20 cellular contexts compared by ENCODE assay signal in genomic region chr19:17195106-17195505, GRCh38. TPM values are rescaled to one million over a fixed set of nuclear protein-coding genes. Genes with fewer than 3 reads are reported as not detected.
A peak's percentile ranks its signal among the peaks of the same experiment; 100 is the strongest.
DNase-seq lines count a peak whose midpoint lies in the region; ATAC-seq and TF ChIP-seq lines count a peak whose summit lies in the region.
"Had no signal": no experiment of that assay in that cellular context is flagged by ENCODE, and none has a peak within 500 bp of the region (broad histone marks: within the 10 kb centered on the region; RNA-seq: fewer than 3 reads in every experiment).

No MANE protein-coding gene starts in this region.

- CTCF ChIA-PET in activated CD4-positive, alpha-beta T cell treated with anti-CD3 and anti-CD28 coated beads, Interleukin-2, amount 10 ng/mL, durations not matched to agents 7 days and 5 days (lab: Charles Lee), result no interaction called here
- CTCF ChIA-PET in activated CD4-positive, alpha-beta T cell treated with anti-CD3 and anti-CD28 coated beads for 36 hours (lab: Charles Lee), result interaction anchor here (0.6 kb wide), 1 partner anchor 65 kb away, joined by 3 read pairs; no protein-coding TSS in a partner anchor
- CTCF ChIA-PET in activated CD4-positive, alpha-beta memory T cell treated with anti-CD3 and anti-CD28 coated beads for 36 hours (lab: Charles Lee), result no interaction called here

- no peak overlapping the region for H4K91ac ChIP-seq in neuronal stem cell (ENCODE audit: low read depth, low read length, poor library complexity)

- peak overlapping the region; percentile 8 for H3K14ac ChIP-seq in neuronal stem cell (ENCODE audit: low read length)

- no peak overlapping the region for H3K4ac ChIP-seq in neuronal stem cell (ENCODE audit: low read length)

- peak overlapping the region; percentile 57 for H3K27ac Mint-ChIP-seq in activated CD4-positive, alpha-beta T cell treated with anti-CD3 and anti-CD28 coated beads, Interleukin-2, amount 10 ng/mL, durations not matched to agents 7 days and 5 days
- H3K27ac Mint-ChIP-seq in activated CD4-positive, alpha-beta T cell treated with anti-CD3 and anti-CD28 coated beads for 36 hours, result no peak overlapping the region
- peak overlapping the region; percentile 56 for H3K27ac Mint-ChIP-seq in stimulated activated effector memory CD8-positive, alpha-beta T cell treated with anti-CD3 and anti-CD28 coated beads, Interleukin-12 subunit alpha, Interleukin-12 subunit beta, amount 100 ng/mL, for 72 hours
- H3K27ac Mint-ChIP-seq in activated CD4-positive, alpha-beta memory T cell treated with anti-CD3 and anti-CD28 coated beads for 36 hours, result no peak overlapping the region
- no peak overlapping the region for H3K27ac Mint-ChIP-seq in activated T-cell treated with anti-CD3 and anti-CD28 coated beads, Interleukin-2, amount 50 U/mL, for 24 hours
- H3K27ac Mint-ChIP-seq: B cell; CD4-positive, CD25-positive, alpha-beta regulatory T cell; CD8-positive, alpha-beta T cell; GM23338; H9 had no signal

- H4K8ac ChIP-seq in neuronal stem cell (ENCODE audit: low read depth, low read length), result no peak overlapping the region

- H3K27me3 Mint-ChIP-seq in activated CD4-positive, alpha-beta T cell treated with anti-CD3 and anti-CD28 coated beads, Interleukin-2, amount 10 ng/mL, durations not matched to agents 7 days and 5 days, result no peaks in the 10 kb centered on the region
- H3K27me3 Mint-ChIP-seq in activated CD4-positive, alpha-beta T cell treated with anti-CD3 and anti-CD28 coated beads for 36 hours, result no peaks in the 10 kb centered on the region
- no peaks in the 10 kb centered on the region for H3K27me3 Mint-ChIP-seq in activated CD4-positive, alpha-beta memory T cell treated with anti-CD3 and anti-CD28 coated beads for 36 hours
- no peaks in the 10 kb centered on the region for H3K27me3 Mint-ChIP-seq in activated T-cell treated with anti-CD3 and anti-CD28 coated beads, Interleukin-2, amount 50 U/mL, for 24 hours
- H3K27me3 Mint-ChIP-seq: B cell; CD4-positive, CD25-positive, alpha-beta regulatory T cell had no signal

- no peak overlapping the region for H2BK120ac ChIP-seq in neuronal stem cell (ENCODE audit: low read depth, low read length)

- no peak overlapping the region for H2AFZ ChIP-seq in neuronal stem cell (ENCODE audit: low read length)
- H2AFZ ChIP-seq: GM23338 had no signal

- H3K4me1 Mint-ChIP-seq in activated CD4-positive, alpha-beta T cell treated with anti-CD3 and anti-CD28 coated beads, Interleukin-2, amount 10 ng/mL, durations not matched to agents 7 days and 5 days, result peaks cover 2% of the 10 kb centered on the region
- no peaks in the 10 kb centered on the region for H3K4me1 Mint-ChIP-seq in activated CD4-positive, alpha-beta T cell treated with anti-CD3 and anti-CD28 coated beads for 36 hours
- no peaks in the 10 kb centered on the region for H3K4me1 Mint-ChIP-seq in stimulated activated effector memory CD8-positive, alpha-beta T cell treated with anti-CD3 and anti-CD28 coated beads, Interleukin-12 subunit alpha, Interleukin-12 subunit beta, amount 100 ng/mL, for 72 hours
- H3K4me1 Mint-ChIP-seq in activated CD4-positive, alpha-beta memory T cell treated with anti-CD3 and anti-CD28 coated beads for 36 hours (ENCODE audit: low read depth), result no peaks in the 10 kb centered on the region
- H3K4me1 Mint-ChIP-seq in activated T-cell treated with anti-CD3 and anti-CD28 coated beads, Interleukin-2, amount 50 U/mL, for 24 hours (ENCODE audit: low read depth), result no peaks in the 10 kb centered on the region
- H3K4me1 Mint-ChIP-seq: GM23338, H9 had no signal

- H3K4me2 ChIP-seq in neuronal stem cell (ENCODE audit: insufficient read depth, low read length, poor library complexity, severe bottlenecking), result no peak overlapping the region
- H3K4me2 ChIP-seq: BLaER1, GM23338 had no signal

- no peaks in the 10 kb centered on the region for H3K4me1 ChIP-seq in neuronal stem cell (ENCODE audit: control insufficient read depth in 2 of 2, insufficient read depth in 1 of 2, low read depth in 1 of 2, low read length in 2 of 2)
- H3K4me1 ChIP-seq: Caco-2 had no signal

- H3K27ac ChIP-seq in coronary artery (no peak overlapping the region), neuronal stem cell (replicated peaks; ENCODE audit: low read length) (no peak overlapping the region)
- H3K27ac ChIP-seq: 22Rv1, BLaER1, C4-2B had no signal

- peaks cover 40 to 91% of the 10 kb centered on the region in 2 donors for H3K36me3 ChIP-seq in neuronal stem cell (replicated peaks in 1 of 2; ENCODE audit: control insufficient read depth in 2 of 2, insufficient read depth in 2 of 2, low read length in 2 of 2)

- no peak overlapping the region for H2BK15ac ChIP-seq in neuronal stem cell (ENCODE audit: low read length)

- DNase-seq in activated CD4-positive, alpha-beta T cell treated with anti-CD3 and anti-CD28 coated beads, Interleukin-2, amount 10 ng/mL, durations not matched to agents 7 days and 5 days, result no peak
- no peak for DNase-seq in activated CD4-positive, alpha-beta T cell treated with anti-CD3 and anti-CD28 coated beads for 36 hours
- DNase-seq in coronary artery (ENCODE audit: low spot score), result peak; percentile 64
- no peak for DNase-seq in neuronal stem cell (ENCODE audit: low spot score)
- DNase-seq in stimulated activated effector memory CD8-positive, alpha-beta T cell treated with anti-CD3 and anti-CD28 coated beads, Interleukin-12 subunit alpha, Interleukin-12 subunit beta, amount 100 ng/mL, for 72 hours (ENCODE audit: low spot score in 2 of 2), result no peak
- DNase-seq in activated CD4-positive, alpha-beta memory T cell treated with anti-CD3 and anti-CD28 coated beads for 36 hours, result no peak
- no peak for DNase-seq in activated T-cell treated with anti-CD3 and anti-CD28 coated beads, Interleukin-2, amount 50 U/mL, for 24 hours
- DNase-seq: Caco-2; CD4-positive, CD25-positive, alpha-beta regulatory T cell; CD8-positive, alpha-beta T cell; DMS153; DND-41; H9 had no signal

- H3K4me3 Mint-ChIP-seq in activated CD4-positive, alpha-beta T cell treated with anti-CD3 and anti-CD28 coated beads, Interleukin-2, amount 10 ng/mL, durations not matched to agents 7 days and 5 days, result no peak overlapping the region
- H3K4me3 Mint-ChIP-seq in activated CD4-positive, alpha-beta T cell treated with anti-CD3 and anti-CD28 coated beads for 36 hours, result no peak overlapping the region
- H3K4me3 Mint-ChIP-seq in stimulated activated effector memory CD8-positive, alpha-beta T cell treated with anti-CD3 and anti-CD28 coated beads, Interleukin-12 subunit alpha, Interleukin-12 subunit beta, amount 100 ng/mL, for 72 hours, result no peak overlapping the region
- H3K4me3 Mint-ChIP-seq in activated CD4-positive, alpha-beta memory T cell treated with anti-CD3 and anti-CD28 coated beads for 36 hours, result no peak overlapping the region
- H3K4me3 Mint-ChIP-seq in activated T-cell treated with anti-CD3 and anti-CD28 coated beads, Interleukin-2, amount 50 U/mL, for 24 hours, result no peak overlapping the region
- H3K4me3 Mint-ChIP-seq: B cell; CD4-positive, CD25-positive, alpha-beta regulatory T cell; CD8-positive, alpha-beta T cell; GM23338; H9 had no signal

- H3K36me3 Mint-ChIP-seq in activated CD4-positive, alpha-beta T cell treated with anti-CD3 and anti-CD28 coated beads, Interleukin-2, amount 10 ng/mL, durations not matched to agents 7 days and 5 days (ENCODE audit: low read depth), result peaks cover 50% of the 10 kb centered on the region
- peaks cover 34% of the 10 kb centered on the region for H3K36me3 Mint-ChIP-seq in activated CD4-positive, alpha-beta T cell treated with anti-CD3 and anti-CD28 coated beads for 36 hours (ENCODE audit: low read depth)
- H3K36me3 Mint-ChIP-seq in stimulated activated effector memory CD8-positive, alpha-beta T cell treated with anti-CD3 and anti-CD28 coated beads, Interleukin-12 subunit alpha, Interleukin-12 subunit beta, amount 100 ng/mL, for 72 hours, result no peaks in the 10 kb centered on the region
- peaks cover 30% of the 10 kb centered on the region for H3K36me3 Mint-ChIP-seq in activated CD4-positive, alpha-beta memory T cell treated with anti-CD3 and anti-CD28 coated beads for 36 hours
- H3K36me3 Mint-ChIP-seq in activated T-cell treated with anti-CD3 and anti-CD28 coated beads, Interleukin-2, amount 50 U/mL, for 24 hours (ENCODE audit: low read depth), result peaks cover 79% of the 10 kb centered on the region

- TF ChIP-seq CTCF in coronary artery (IDR thresholded peaks at IDR 0.05), result no peak

- no peak overlapping the region for H3K18ac ChIP-seq in neuronal stem cell (ENCODE audit: low read length)

- no peaks in the 10 kb centered on the region for H3K9me3 Mint-ChIP-seq in activated CD4-positive, alpha-beta T cell treated with anti-CD3 and anti-CD28 coated beads, Interleukin-2, amount 10 ng/mL, durations not matched to agents 7 days and 5 days
- no peaks in the 10 kb centered on the region for H3K9me3 Mint-ChIP-seq in activated CD4-positive, alpha-beta T cell treated with anti-CD3 and anti-CD28 coated beads for 36 hours (ENCODE audit: low read depth)
- H3K9me3 Mint-ChIP-seq in stimulated activated effector memory CD8-positive, alpha-beta T cell treated with anti-CD3 and anti-CD28 coated beads, Interleukin-12 subunit alpha, Interleukin-12 subunit beta, amount 100 ng/mL, for 72 hours, result no peaks in the 10 kb centered on the region
- H3K9me3 Mint-ChIP-seq in activated CD4-positive, alpha-beta memory T cell treated with anti-CD3 and anti-CD28 coated beads for 36 hours, result no peaks in the 10 kb centered on the region
- no peaks in the 10 kb centered on the region for H3K9me3 Mint-ChIP-seq in activated T-cell treated with anti-CD3 and anti-CD28 coated beads, Interleukin-2, amount 50 U/mL, for 24 hours
- H3K9me3 Mint-ChIP-seq: CD4-positive, CD25-positive, alpha-beta regulatory T cell; CD8-positive, alpha-beta T cell; GM23338; H9 had no signal

- no peak for ATAC-seq in activated CD4-positive, alpha-beta T cell treated with anti-CD3 and anti-CD28 coated beads for 36 hours
- no peak for ATAC-seq in stimulated activated effector memory CD8-positive, alpha-beta T cell treated with anti-CD3 and anti-CD28 coated beads, Interleukin-12 subunit alpha, Interleukin-12 subunit beta, amount 100 ng/mL, for 72 hours
- ATAC-seq in SK-N-SH treated with all-trans-retinoic acid at 6 μM for 48 hours, result no peak
- ATAC-seq: CD8-positive, alpha-beta T cell; GM23338; HCT116 had no signal

- no CpG with 5 or more reads among the region's 23 CpGs for WGBS in neuronal stem cell (ENCODE audit: extremely low coverage in 2 of 2, insufficient read length in 2 of 2, insufficient replicate concordance in 1 of 2), 2 donors

- POLR2A ChIA-PET in activated CD4-positive, alpha-beta T cell treated with anti-CD3 and anti-CD28 coated beads, Interleukin-2, amount 10 ng/mL, durations not matched to agents 7 days and 5 days (lab: Charles Lee), result no interaction called here
- POLR2A ChIA-PET in activated CD4-positive, alpha-beta T cell treated with anti-CD3 and anti-CD28 coated beads for 36 hours (lab: Charles Lee), result no interaction called here
- POLR2A ChIA-PET in activated CD4-positive, alpha-beta memory T cell treated with anti-CD3 and anti-CD28 coated beads for 36 hours (lab: Charles Lee), result no interaction called here

- H2BK5ac ChIP-seq in neuronal stem cell (ENCODE audit: low read length), result no peak overlapping the region

- no peak overlapping the region for H3K23ac ChIP-seq in neuronal stem cell (ENCODE audit: low read depth, low read length, poor library complexity)

- no peak overlapping the region for H2BK12ac ChIP-seq in neuronal stem cell (ENCODE audit: low read length)

- H3K9ac ChIP-seq in neuronal stem cell (ENCODE audit: low read depth, low read length, poor library complexity), result no peak overlapping the region
- H3K9ac ChIP-seq: BLaER1 had no signal

- intact Hi-C loops in activated CD4-positive, alpha-beta T cell treated with anti-CD3 and anti-CD28 coated beads for 36 hours (cut with DNase I, micrococcal nuclease), result no loop called here
- intact Hi-C loops in activated CD4-positive, alpha-beta memory T cell treated with anti-CD3 and anti-CD28 coated beads for 36 hours (cut with micrococcal nuclease), result no loop called here

- peaks cover 1% of the 10 kb centered on the region for H3K79me1 ChIP-seq in neuronal stem cell (ENCODE audit: low read depth, low read length)

- H3K27me3 ChIP-seq in neuronal stem cell (ENCODE audit: control insufficient read depth in 3 of 3, insufficient read depth in 3 of 3, low read depth in 1 of 3, low read length in 3 of 3), result no peaks in the 10 kb centered on the region
- H3K27me3 ChIP-seq: BLaER1 had no signal

- H3K4me3 ChIP-seq in coronary artery, result no peak overlapping the region
- no peak overlapping the region for H3K4me3 ChIP-seq in neuronal stem cell (ENCODE audit: low read length in 2 of 2)
- H3K4me3 ChIP-seq: BLaER1, GM23338 had no signal

- no peaks in the 10 kb centered on the region for H3K9me3 ChIP-seq in neuronal stem cell (replicated peaks in 1 of 2; ENCODE audit: control insufficient read depth in 2 of 2, insufficient read depth in 1 of 2, low read depth in 1 of 2, low read length in 2 of 2)
- H3K9me3 ChIP-seq: BLaER1, Caco-2 had no signal

- H2AK5ac ChIP-seq in neuronal stem cell (ENCODE audit: low read depth, low read length), result no peak overlapping the region

RNA-seq across cellular contexts. Expression of gene USE1, which starts 20.1 kb away (rescaled TPM):
- total RNA-seq in activated CD4-positive, alpha-beta T cell treated with anti-CD3 and anti-CD28 coated beads, Interleukin-2, amount 10 ng/mL, durations not matched to agents 7 days and 5 days, result 10 to 100 TPM; 23.3 to 24.7 TPM
- total RNA-seq in activated CD4-positive, alpha-beta T cell treated with anti-CD3 and anti-CD28 coated beads for 36 hours, result 10 to 100 TPM; 22.6 to 24.5 TPM
- polyA plus RNA-seq in neuronal stem cell (2013, experiment 1 of 2), result 10.0 TPM
- 10.0 TPM for polyA plus RNA-seq in neuronal stem cell (2013, experiment 2 of 2)
- total RNA-seq in activated CD4-positive, alpha-beta memory T cell treated with anti-CD3 and anti-CD28 coated beads for 36 hours, result 10 to 100 TPM; 24.6 to 28.5 TPM

RNA-seq across cellular contexts. Expression of gene OCEL1, which starts 30.9 kb away (rescaled TPM):
- 10 to 100 TPM; 19.6 to 23.1 TPM for total RNA-seq in activated CD4-positive, alpha-beta T cell treated with anti-CD3 and anti-CD28 coated beads, Interleukin-2, amount 10 ng/mL, durations not matched to agents 7 days and 5 days
- total RNA-seq in activated CD4-positive, alpha-beta T cell treated with anti-CD3 and anti-CD28 coated beads for 36 hours, result 10 to 100 TPM; 10.9 to 11.7 TPM
- 16.5 TPM for polyA plus RNA-seq in neuronal stem cell (2013, experiment 1 of 2)
- 16.7 TPM for polyA plus RNA-seq in neuronal stem cell (2013, experiment 2 of 2)
- 10 to 100 TPM; 17.6 to 17.9 TPM for total RNA-seq in activated CD4-positive, alpha-beta memory T cell treated with anti-CD3 and anti-CD28 coated beads for 36 hours

RNA-seq across cellular contexts. Expression of gene NR2F6, which starts 50.6 kb away (rescaled TPM):
- 1 to 10 TPM; 3.6 to 3.8 TPM for total RNA-seq in activated CD4-positive, alpha-beta T cell treated with anti-CD3 and anti-CD28 coated beads, Interleukin-2, amount 10 ng/mL, durations not matched to agents 7 days and 5 days
- 1 to 10 TPM; 7.4 to 7.9 TPM for total RNA-seq in activated CD4-positive, alpha-beta T cell treated with anti-CD3 and anti-CD28 coated beads for 36 hours
- polyA plus RNA-seq in neuronal stem cell (2013, experiment 1 of 2), result 34.2 TPM
- polyA plus RNA-seq in neuronal stem cell (2013, experiment 2 of 2), result 34.5 TPM
- total RNA-seq in activated CD4-positive, alpha-beta memory T cell treated with anti-CD3 and anti-CD28 coated beads for 36 hours, result 10 to 100 TPM; 10.2 to 10.4 TPM

Comparison
In these comparisons a context has a peak if more than half of its experiments do, and no peak if none do; other contexts are left out.
1. H3K27ac Mint-ChIP-seq: peak in activated CD4-positive, alpha-beta T cell treated with anti-CD3 and anti-CD28 coated beads, Interleukin-2, amount 10 ng/mL, durations not matched to agents 7 days and 5 days (single experiment) and stimulated activated effector memory CD8-positive, alpha-beta T cell treated with anti-CD3 and anti-CD28 coated beads, Interleukin-12 subunit alpha, Interleukin-12 subunit beta, amount 100 ng/mL, for 72 hours (single experiment); none in activated CD4-positive, alpha-beta T cell treated with anti-CD3 and anti-CD28 coated beads for 36 hours (single experiment), activated CD4-positive, alpha-beta memory T cell treated with anti-CD3 and anti-CD28 coated beads for 36 hours (single experiment) and activated T-cell treated with anti-CD3 and anti-CD28 coated beads, Interleukin-2, amount 50 U/mL, for 24 hours (single experiment).